8 cellular contexts compared by ENCODE assay signal in the genomic region with DNA sequence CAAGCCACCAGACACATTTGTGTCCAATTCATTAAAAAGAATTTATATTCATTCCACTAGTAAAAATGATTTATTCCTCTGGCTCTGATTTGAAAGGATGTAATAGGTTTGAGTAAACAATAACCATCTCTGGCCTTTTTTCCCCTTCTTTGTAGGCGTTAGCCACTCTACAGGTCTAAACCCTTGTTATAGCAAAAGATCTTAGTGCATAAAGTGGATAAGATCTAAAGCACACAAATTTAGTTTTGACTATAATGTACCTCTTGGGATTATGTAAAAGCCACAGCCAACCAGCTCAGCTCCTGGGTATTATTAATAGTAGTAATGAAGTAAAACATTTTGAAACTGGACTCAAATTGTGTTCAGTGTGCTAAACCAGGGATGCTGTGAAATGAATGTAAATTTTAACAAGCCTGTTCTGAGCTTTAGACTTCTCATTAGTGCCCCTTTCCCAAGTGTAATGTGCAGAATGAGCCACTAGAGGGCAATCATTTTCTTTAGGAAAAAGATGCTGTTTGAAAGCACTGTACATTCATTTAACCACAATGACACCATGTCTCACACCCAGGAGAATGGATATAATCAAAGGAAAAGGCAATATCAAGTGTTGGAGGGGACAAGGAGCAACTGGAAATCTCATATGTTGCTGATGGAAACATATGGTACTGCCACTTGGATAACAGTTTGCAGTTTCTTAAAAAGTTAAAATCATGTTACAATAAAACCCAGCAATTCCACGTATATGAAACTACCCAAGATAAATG.
DNase-seq lines count a peak whose midpoint lies in the region; ATAC-seq and TF ChIP-seq lines count a peak whose summit lies in the region.

No MANE protein-coding gene starts in this region.

- H3K9me3 ChIP-seq in DND-41 (ENCODE audit: insufficient read depth, low read length, severe bottlenecking) (no peaks in the 10 kb centered on the region), adipocyte (ENCODE audit: control insufficient read depth, low read length) (no peaks in the 10 kb centered on the region), MG63 (no peaks in the 10 kb centered on the region)

- peak; percentile 60 for DNase-seq in DND-41
- peak; percentile 84 for DNase-seq in KBM-7
- DNase-seq in OCI-M2 (lab: John Stamatoyannopoulos, UW; ENCODE audit: unreplicated experiment): peak; percentile 18
- DNase-seq in adipocyte (ENCODE audit: low read depth): peak; percentile 92
- no peak for DNase-seq in left cardiac atrium
- DNase-seq in MG63: no peak

- no peak overlapping the region for H3K4me3 ChIP-seq in DND-41 (ENCODE audit: low read depth in 1 of 2, low read length in 2 of 2)
- H3K4me3 ChIP-seq in adipocyte (ENCODE audit: low read length): no peak overlapping the region
- H3K4me3 ChIP-seq in rectal smooth muscle tissue (ENCODE audit: low read length): no peak overlapping the region
- no peak overlapping the region for H3K4me3 ChIP-seq in MG63

- no peak overlapping the region for H3K4me2 ChIP-seq in DND-41 (ENCODE audit: insufficient read depth, low read length)

- H4K20me1 ChIP-seq in DND-41 (ENCODE audit: insufficient read depth, low read length): no peaks in the 10 kb centered on the region

- H3K27me3 ChIP-seq in DND-41 (ENCODE audit: insufficient read depth, low read length, poor library complexity) (no peaks in the 10 kb centered on the region), adipocyte (replicated peaks; ENCODE audit: control insufficient read depth, insufficient read depth, low read length) (no peaks in the 10 kb centered on the region), rectal smooth muscle tissue (ENCODE audit: control insufficient read depth, insufficient read depth, low read length) (no peaks in the 10 kb centered on the region), MG63 (no peaks in the 10 kb centered on the region)

- H3K9ac ChIP-seq in DND-41 (ENCODE audit: low read depth, low read length) (no peak overlapping the region), adipocyte (ENCODE audit: low read length) (no peak overlapping the region), rectal smooth muscle tissue (ENCODE audit: low read length) (no peak overlapping the region)

- H3K27ac ChIP-seq in DND-41 (ENCODE audit: low read length): no peak overlapping the region
- H3K27ac ChIP-seq in rectal smooth muscle tissue (ENCODE audit: low read depth, low read length): peak overlapping the region; percentile 48

- H3K36me3 ChIP-seq in DND-41 (ENCODE audit: insufficient read depth, low read length) (no peaks in the 10 kb centered on the region), adipocyte (ENCODE audit: control insufficient read depth, insufficient read depth, low read length, severe bottlenecking) (peaks cover 6% of the 10 kb centered on the region), rectal smooth muscle tissue (ENCODE audit: control insufficient read depth, insufficient read depth, low read length) (no peaks in the 10 kb centered on the region), MG63 (no peaks in the 10 kb centered on the region)

- TF ChIP-seq CTCF in DND-41 (IDR thresholded peaks at IDR 0.05; ENCODE audit: borderline replicate concordance, extremely low read depth, low read length, poor library complexity, severe bottlenecking): peak; percentile 96

- H3K4me1 ChIP-seq in DND-41 (ENCODE audit: insufficient read depth, low read length) (no peaks in the 10 kb centered on the region), adipocyte (ENCODE audit: control insufficient read depth, insufficient read depth, low read length) (peaks cover 16% of the 10 kb centered on the region), rectal smooth muscle tissue (ENCODE audit: control insufficient read depth, insufficient read depth, low read length) (peaks cover 19% of the 10 kb centered on the region)

- intact Hi-C loops in left cardiac atrium (cut with DNase I): loop anchor here (1.0 to 10.0 kb wide), 3 partner anchors 85 to 314 kb away; no protein-coding TSS in a partner anchor

- ATAC-seq in DND-41 (ENCODE audit: insufficient read depth, low read depth) (peak; percentile 86), GM21360 (IDR thresholded peaks at IDR 0.05; ENCODE audit: unreplicated experiment) (peak; percentile 67), left cardiac atrium (peak; percentile 44 to 75)

- in situ Hi-C loops in KBM-7 (cut with MboI; ENCODE audit: low pct_unique_long_range_greater_than_20kb, low sequenced_read_pairs): no loop called here

- H3K79me2 ChIP-seq in DND-41 (ENCODE audit: insufficient read depth, low read length): no peaks in the 10 kb centered on the region

- H2AFZ ChIP-seq in DND-41 (ENCODE audit: low read depth, low read length): no peak overlapping the region

Comparison
In these comparisons a context has a peak if more than half of its experiments do, and no peak if none do; other contexts are left out.
1. DNase-seq: peak in DND-41 (single experiment), KBM-7 (single experiment), OCI-M2 (single experiment) and adipocyte (single experiment); none in left cardiac atrium (single experiment) and MG63 (single experiment).
2. Peak in every context shown above with its lines, with median percentiles within 50 percentile points of each other: ATAC-seq.